8 cellular contexts compared by ENCODE assay signal in the genomic region with DNA sequence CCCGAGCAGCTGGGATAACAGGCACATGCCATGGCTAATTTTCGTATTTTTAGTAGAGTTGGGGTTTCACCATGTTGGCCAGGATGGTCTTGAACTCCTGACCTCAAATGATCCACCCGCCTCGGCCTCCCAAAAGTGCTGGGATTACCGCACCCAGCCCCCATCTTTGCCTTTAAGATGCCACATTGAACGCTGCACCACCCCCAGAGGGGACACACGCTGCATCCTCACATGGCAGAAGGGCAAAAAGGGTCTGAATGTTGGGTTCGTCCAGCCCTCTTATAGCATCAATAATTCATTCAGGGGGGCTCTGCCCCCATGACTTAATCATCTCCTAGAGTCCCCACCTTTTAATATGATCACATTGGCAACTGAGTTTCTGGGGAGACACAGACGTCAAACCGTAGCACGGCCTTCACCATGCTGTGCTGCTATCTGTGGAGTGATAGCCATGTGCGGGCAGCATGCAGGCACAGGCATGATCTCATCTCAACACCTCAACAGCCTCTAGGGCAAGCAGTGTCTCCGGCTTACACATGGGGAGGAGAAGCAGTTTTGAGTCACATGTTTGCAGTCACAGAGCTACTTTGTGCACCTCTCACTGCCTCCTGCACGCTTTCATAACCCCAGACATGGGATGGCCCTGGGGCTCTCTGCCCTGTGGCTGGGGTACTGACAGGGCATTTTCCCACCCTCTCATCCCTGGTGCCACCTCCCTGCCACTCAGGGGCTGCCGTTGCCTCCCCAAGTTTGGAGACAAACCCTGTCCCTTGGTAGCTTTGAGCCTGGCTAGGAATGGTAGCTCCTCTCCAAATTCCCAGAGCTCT. TPM values are rescaled to one million over a fixed set of nuclear protein-coding genes. Genes with fewer than 3 reads are reported as not detected.
A peak's percentile ranks its signal among the peaks of the same experiment; 100 is the strongest.
DNase-seq lines count a peak whose midpoint lies in the region; ATAC-seq and TF ChIP-seq lines count a peak whose summit lies in the region.

No MANE protein-coding gene starts in this region.

- no peak overlapping the region for H3K4me3 ChIP-seq in stomach

- H3K27ac Mint-ChIP-seq in activated naive CD4-positive, alpha-beta T cell treated with anti-CD3 and anti-CD28 coated beads for 36 hours: peak overlapping the region; percentile 86
- H3K27ac Mint-ChIP-seq in T-helper 17 cell: peak overlapping the region; percentile 71

- H3K27me3 ChIP-seq in stomach: peaks cover 0 to 40% (median 5%) of the 10 kb centered on the region in 3 donors

- no peak overlapping the region for H3K27ac ChIP-seq in stomach

- H3K9me3 Mint-ChIP-seq in activated naive CD4-positive, alpha-beta T cell treated with anti-CD3 and anti-CD28 coated beads for 36 hours: no peaks in the 10 kb centered on the region

- no peak for TF ChIP-seq EP300 in stomach (IDR thresholded peaks at IDR 0.05)

- CTCF ChIA-PET in activated naive CD4-positive, alpha-beta T cell treated with anti-CD3 and anti-CD28 coated beads for 36 hours (lab: Charles Lee): interaction anchor here (0.5 to 1.4 kb wide), 3 partner anchors 8 to 53 kb away, joined by 3 read pairs; no protein-coding TSS in a partner anchor

- no peaks in the 10 kb centered on the region for H3K36me3 ChIP-seq in stomach

- no peak for TF ChIP-seq POLR2A in stomach (IDR thresholded peaks at IDR 0.05)

- no peak for DNase-seq in activated naive CD4-positive, alpha-beta T cell treated with anti-CD3 and anti-CD28 coated beads for 36 hours
- no peak for DNase-seq in activated naive CD4-positive, alpha-beta T cell treated with Interleukin-2 at 50 U/mL for 16 hours
- DNase-seq in T-helper 17 cell: peak in 1 of 3 donors; percentile 1
- DNase-seq in glomerular visceral epithelial cell (ENCODE audit: extremely low spot score): peak; percentile 27
- DNase-seq in stomach: peak; percentile 21
- DNase-seq in NCI-H1048 (lab: John Stamatoyannopoulos, UW): no peak
- no peak for DNase-seq in HuH-7.5 (ENCODE audit: low spot score)

- no peaks in the 10 kb centered on the region for H3K4me1 ChIP-seq in stomach

- H3K27me3 Mint-ChIP-seq in activated naive CD4-positive, alpha-beta T cell treated with anti-CD3 and anti-CD28 coated beads for 36 hours (ENCODE audit: low read depth): no peaks in the 10 kb centered on the region
- H3K27me3 Mint-ChIP-seq in T-helper 17 cell: no peaks in the 10 kb centered on the region

- WGBS in stomach, 5 donors: 77 to 88% (median 82%) methylated on average over 14 to 15 of the region's 15 CpGs

- H3K36me3 Mint-ChIP-seq in activated naive CD4-positive, alpha-beta T cell treated with anti-CD3 and anti-CD28 coated beads for 36 hours (ENCODE audit: low read depth): peaks cover 85% of the 10 kb centered on the region
- H3K36me3 Mint-ChIP-seq in T-helper 17 cell (ENCODE audit: low read depth): peaks cover 4% of the 10 kb centered on the region

- peaks cover 53% of the 10 kb centered on the region for H3K4me1 Mint-ChIP-seq in activated naive CD4-positive, alpha-beta T cell treated with anti-CD3 and anti-CD28 coated beads for 36 hours (ENCODE audit: low read depth)
- peaks cover 9% of the 10 kb centered on the region for H3K4me1 Mint-ChIP-seq in T-helper 17 cell

- ATAC-seq in T-helper 17 cell: no peak
- ATAC-seq in GM21723 (IDR thresholded peaks at IDR 0.05; ENCODE audit: unreplicated experiment): no peak

- no peak for TF ChIP-seq CTCF in stomach (IDR thresholded peaks at IDR 0.05)

- H3K9me3 ChIP-seq in T-helper 17 cell (ENCODE audit: control insufficient read depth, low read length, poor library complexity, severe bottlenecking): no peaks in the 10 kb centered on the region
- H3K9me3 ChIP-seq in stomach: no peaks in the 10 kb centered on the region

- intact Hi-C loops in activated naive CD4-positive, alpha-beta T cell treated with anti-CD3 and anti-CD28 coated beads for 36 hours (cut with micrococcal nuclease): no loop called here
- intact Hi-C loops in stomach (cut with DNase I; ENCODE audit: low total_unique reads): no loop called here

- no peak overlapping the region for H3K4me3 Mint-ChIP-seq in activated naive CD4-positive, alpha-beta T cell treated with anti-CD3 and anti-CD28 coated beads for 36 hours
- H3K4me3 Mint-ChIP-seq in T-helper 17 cell: no peak overlapping the region

RNA-seq across cellular contexts. Expression of a gene that starts 30.0 kb away (rescaled TPM):
- 10 to 100 TPM; 93.8 to 99.2 TPM for total RNA-seq in activated naive CD4-positive, alpha-beta T cell treated with anti-CD3 and anti-CD28 coated beads for 36 hours
- total RNA-seq in T-helper 17 cell: 10 to 100 TPM; 17.6 to 26.4 TPM
- total RNA-seq in stomach: under 1 TPM in 2 of 5 donors, not detected in 3; 0.14 to 0.73 TPM
- polyA plus RNA-seq in stomach: under 1 TPM in 2 of 3 donors, not detected in 1; 0.33 to 0.44 TPM

Comparison
In these comparisons a context has a peak if more than half of its experiments do, and no peak if none do; other contexts are left out.
1. DNase-seq: peak in glomerular visceral epithelial cell (single experiment) and stomach (single experiment); none in activated naive CD4-positive, alpha-beta T cell treated with anti-CD3 and anti-CD28 coated beads for 36 hours (single experiment), activated naive CD4-positive, alpha-beta T cell treated with Interleukin-2 at 50 U/mL for 16 hours (single experiment), NCI-H1048 (single experiment) and HuH-7.5 (single experiment).
2. RNA of a gene that starts 30.0 kb away (total RNA-seq): 93.8 to 99.2 TPM in activated naive CD4-positive, alpha-beta T cell treated with anti-CD3 and anti-CD28 coated beads for 36 hours and 17.6 to 26.4 TPM in T-helper 17 cell; 0.14 to 0.73 TPM in stomach; every median in the first group is over 10 times any median in the second.